Comparison of ENCODE assay signal across 1 cellular context in the genomic region with DNA sequence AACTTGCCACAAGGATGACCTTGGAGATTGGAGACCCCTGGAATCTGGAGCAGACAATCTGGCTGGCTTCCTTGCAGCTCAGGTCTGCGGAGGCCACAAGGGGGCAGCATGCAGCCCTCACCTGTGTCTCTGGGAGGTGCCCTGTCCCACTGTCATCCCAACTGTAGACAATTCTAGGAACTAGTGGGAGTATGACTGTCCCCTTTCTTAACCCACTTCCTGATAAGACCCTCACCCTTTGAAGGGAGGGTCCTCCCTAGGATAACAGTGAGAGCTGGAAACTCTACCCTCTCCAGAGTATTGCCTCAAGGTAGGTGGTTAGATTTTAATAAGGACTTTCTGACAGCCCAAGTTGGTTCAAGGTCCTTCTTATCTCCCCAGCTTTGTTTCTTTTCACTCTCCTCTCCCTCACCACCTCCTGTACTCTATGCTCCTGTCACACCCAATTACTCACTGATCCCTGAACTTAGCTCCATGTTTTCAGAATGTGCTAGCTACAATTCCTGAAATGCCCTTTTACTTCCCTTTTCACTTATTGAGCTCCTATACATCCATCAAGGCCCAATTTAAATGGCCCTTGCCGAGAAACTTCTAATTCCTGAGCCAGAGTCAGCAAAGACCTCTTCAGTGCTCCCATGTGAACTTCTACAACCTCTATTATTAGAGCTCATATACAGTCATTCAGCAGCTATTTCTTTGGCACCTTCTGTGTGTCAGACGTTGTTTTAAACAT.
TF ChIP-seq lines count a peak whose summit lies in the region.

No MANE protein-coding gene starts in this region.

TF ChIP-seq in K562, 482 proteins besides CTCF, POLR2A, EP300 and RAD21 (continued from another document):
- TF ChIP-seq ESRRA (IDR thresholded peaks at IDR 0.05; ENCODE audit: borderline replicate concordance, low read depth) (peak; percentile 82), TCF3 (CRISPR knock-in tag; IDR thresholded peaks at IDR 0.05) (peak; percentile 51), ARNT (IDR thresholded peaks at IDR 0.05) (0 out of 4 replicates have a peak, but pooled peaks of 1 of the 2 experiments have one; percentile 43), EHMT2 (IDR thresholded peaks at IDR 0.05) (peak; percentile 79), SAP30 (IDR thresholded peaks at IDR 0.05; ENCODE audit: borderline replicate concordance, insufficient read depth, low read depth, low read length, poor library complexity, severe bottlenecking) (no peak), HDAC2 (IDR thresholded peaks at IDR 0.05) (peak; percentile 89), ARID1B (IDR thresholded peaks at IDR 0.05) (0 out of 2 replicates have a peak, but pooled peaks have one; percentile 72), ELF2 (CRISPR knock-in tag; IDR thresholded peaks at IDR 0.05) (0 out of 2 replicates have a peak, but pooled peaks have one; percentile 38)
- TF ChIP-seq, protein P1, sequence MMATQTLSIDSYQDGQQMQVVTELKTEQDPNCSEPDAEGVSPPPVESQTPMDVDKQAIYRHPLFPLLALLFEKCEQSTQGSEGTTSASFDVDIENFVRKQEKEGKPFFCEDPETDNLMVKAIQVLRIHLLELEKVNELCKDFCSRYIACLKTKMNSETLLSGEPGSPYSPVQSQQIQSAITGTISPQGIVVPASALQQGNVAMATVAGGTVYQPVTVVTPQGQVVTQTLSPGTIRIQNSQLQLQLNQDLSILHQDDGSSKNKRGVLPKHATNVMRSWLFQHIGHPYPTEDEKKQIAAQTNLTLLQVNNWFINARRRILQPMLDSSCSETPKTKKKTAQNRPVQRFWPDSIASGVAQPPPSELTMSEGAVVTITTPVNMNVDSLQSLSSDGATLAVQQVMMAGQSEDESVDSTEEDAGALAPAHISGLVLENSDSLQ (IDR thresholded peaks at IDR 0.05): peak; percentile 60
